ENCODE assay signal across 12 cellular contexts in the genomic region with DNA sequence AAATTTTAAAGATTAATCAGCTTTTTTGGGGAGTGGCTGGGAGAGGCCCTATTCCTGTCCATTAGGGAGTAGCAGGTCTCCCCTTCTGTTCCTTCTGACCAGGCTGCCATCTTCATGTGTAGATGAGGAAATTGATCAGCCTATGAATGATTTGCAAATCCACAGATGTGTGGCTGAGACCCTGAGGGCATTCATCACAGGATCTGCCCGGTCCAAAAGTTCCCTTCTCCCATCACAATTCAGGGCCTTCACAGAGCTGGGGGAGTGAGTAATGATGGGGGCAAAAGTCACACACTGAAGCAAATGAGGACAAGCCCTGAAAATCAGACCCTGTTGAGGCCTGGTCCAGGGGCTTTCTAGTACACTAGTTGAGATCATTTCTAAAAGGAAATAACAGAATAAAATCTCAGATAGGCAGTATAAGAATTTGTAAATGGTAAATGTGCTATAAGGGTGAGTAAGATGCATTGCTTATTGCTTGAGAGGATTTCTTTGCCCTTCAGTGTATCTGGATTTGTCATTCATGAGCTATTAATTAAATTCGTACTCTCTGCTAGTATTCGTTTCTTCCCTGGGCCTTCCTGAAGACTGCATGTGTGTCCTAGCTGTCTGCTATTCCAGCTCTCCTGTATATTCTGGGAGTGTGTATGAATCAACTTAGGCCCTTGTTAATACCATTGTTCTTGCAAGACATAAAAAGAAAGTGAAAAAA. TPM values are rescaled to one million over a fixed set of nuclear protein-coding genes. Genes with fewer than 3 reads are reported as not detected.
DNase-seq lines count a peak whose midpoint lies in the region; ATAC-seq and TF ChIP-seq lines count a peak whose summit lies in the region.
"Had no signal": no experiment of that assay in that cellular context is flagged by ENCODE, and none has a peak within 500 bp of the region (broad histone marks: within the 10 kb centered on the region; RNA-seq: fewer than 3 reads in every experiment).

No MANE protein-coding gene starts in this region.

- H3K27ac ChIP-seq in ACC112 (ENCODE audit: low read depth, low read length) (peak overlapping the region; percentile 91), RWPE1 (peak overlapping the region; percentile 90)
- H3K27ac ChIP-seq: thoracic aorta had no signal

- CTCF ChIA-PET in RWPE1 (lab: Yijun Ruan, JAX), result interaction anchor here (0.9 kb wide), 1 partner anchor 18 kb away, joined by 3 read pairs; no protein-coding TSS in a partner anchor

- DNase-seq in RWPE1 (ENCODE audit: low spot score) (peak; percentile 9), chondrocyte (ENCODE audit: low spot score) (no peak), NCI-H187 treated with DMSO at 0.1 percent for 48 hours (lab: John Stamatoyannopoulos, UW) (no peak), MV-4-11 (lab: John Stamatoyannopoulos, UW) (no peak), hippocampal formation (lab: John Stamatoyannopoulos, UW) (no peak), islet precursor cell (no peak)
- no peak for DNase-seq in natural killer cell treated with Interleukin-12 subunit alpha and Interleukin-12 subunit beta and Interleukin-15 and Interleukin-18, amount 100 ng/mL, for 72 hours (ENCODE audit: low spot score)
- DNase-seq: NCI-H1930, NCI-H524 treated with DMSO at 0.1 percent for 48 hours had no signal

- H3K36me3 Mint-ChIP-seq in chondrocyte (ENCODE audit: low read depth), result peaks cover 3% of the 10 kb centered on the region
- peaks cover 21% of the 10 kb centered on the region for H3K36me3 Mint-ChIP-seq in natural killer cell treated with Interleukin-12 subunit alpha and Interleukin-12 subunit beta and Interleukin-15 and Interleukin-18, amount 100 ng/mL, for 72 hours

- H3K36me3 ChIP-seq in ACC112 (ENCODE audit: insufficient read depth, low read length), result no peaks in the 10 kb centered on the region
- H3K36me3 ChIP-seq: thoracic aorta had no signal

- H3K9me3 Mint-ChIP-seq in chondrocyte (ENCODE audit: low read depth), result no peaks in the 10 kb centered on the region
- H3K9me3 Mint-ChIP-seq in natural killer cell treated with Interleukin-12 subunit alpha and Interleukin-12 subunit beta and Interleukin-15 and Interleukin-18, amount 100 ng/mL, for 72 hours, result no peaks in the 10 kb centered on the region

- H3K4me1 Mint-ChIP-seq in chondrocyte (ENCODE audit: low read depth), result peaks cover 50% of the 10 kb centered on the region
- peaks cover 62 to 67% of the 10 kb centered on the region in 2 donors for H3K4me1 Mint-ChIP-seq in natural killer cell treated with Interleukin-12 subunit alpha and Interleukin-12 subunit beta and Interleukin-15 and Interleukin-18, amount 100 ng/mL, for 72 hours (ENCODE audit: low read depth in 2 of 2)

- no peaks in the 10 kb centered on the region for H3K79me2 ChIP-seq in ACC112 (ENCODE audit: control insufficient read depth, insufficient read depth, low read length, unreplicated experiment)

- H3K4me1 ChIP-seq in ACC112 (ENCODE audit: control insufficient read depth, insufficient read depth, low read length, unreplicated experiment), result peaks cover 22% of the 10 kb centered on the region

- TF ChIP-seq CTCF in RWPE1 (conservative IDR thresholded peaks at IDR 0.05; ENCODE audit: low read depth) (no peak), chondrocyte (IDR thresholded peaks at IDR 0.05) (no peak)

- POLR2A ChIA-PET in RWPE1 (lab: Yijun Ruan, JAX; ENCODE audit: low non-redundant PET), result interaction anchor here (0.6 kb wide), 1 partner anchor 49 kb away, joined by 10 read pairs; no protein-coding TSS in a partner anchor

- peak overlapping the region; percentile 63 for H2AFZ ChIP-seq in ACC112 (ENCODE audit: low read length, unreplicated experiment)

- H3K4me3 Mint-ChIP-seq in chondrocyte (ENCODE audit: unreplicated experiment), result no peak overlapping the region
- peak overlapping the region; percentile 72 for H3K4me3 Mint-ChIP-seq in natural killer cell treated with Interleukin-12 subunit alpha and Interleukin-12 subunit beta and Interleukin-15 and Interleukin-18, amount 100 ng/mL, for 72 hours
- H3K4me3 Mint-ChIP-seq: activated naive CD8-positive, alpha-beta T cell had no signal

- no peaks in the 10 kb centered on the region for H3K27me3 Mint-ChIP-seq in chondrocyte (ENCODE audit: low read depth)
- H3K27me3 Mint-ChIP-seq in natural killer cell treated with Interleukin-12 subunit alpha and Interleukin-12 subunit beta and Interleukin-15 and Interleukin-18, amount 100 ng/mL, for 72 hours, result no peaks in the 10 kb centered on the region

- no peak for ATAC-seq in natural killer cell treated with Interleukin-12 subunit alpha and Interleukin-12 subunit beta and Interleukin-15 and Interleukin-18, amount 100 ng/mL, for 72 hours

- peak overlapping the region; percentile 52 for H3K27ac Mint-ChIP-seq in chondrocyte (ENCODE audit: unreplicated experiment)
- peak overlapping the region; percentile 89 to 99 for H3K27ac Mint-ChIP-seq in natural killer cell treated with Interleukin-12 subunit alpha and Interleukin-12 subunit beta and Interleukin-15 and Interleukin-18, amount 100 ng/mL, for 72 hours
- H3K27ac Mint-ChIP-seq: activated naive CD8-positive, alpha-beta T cell had no signal

- no peaks in the 10 kb centered on the region for H3K27me3 ChIP-seq in ACC112 (ENCODE audit: insufficient read depth, low read length)

- H3K4me3 ChIP-seq in ACC112 (ENCODE audit: low read depth, low read length), result no peak overlapping the region
- H3K4me3 ChIP-seq: thoracic aorta had no signal

RNA-seq across cellular contexts. Expression of gene SETBP1, which starts 53.2 kb away (rescaled TPM):
- total RNA-seq in chondrocyte, result 28.8 to 44.5 TPM (median 29.3 TPM) in 3 replicates
- total RNA-seq in natural killer cell treated with Interleukin-12 subunit alpha and Interleukin-12 subunit beta and Interleukin-15 and Interleukin-18, amount 100 ng/mL, for 72 hours, result 10 to 100 TPM; 77.9 to 79.6 TPM
